Comparison of ENCODE assay signal across 20 cellular contexts in the genomic region with DNA sequence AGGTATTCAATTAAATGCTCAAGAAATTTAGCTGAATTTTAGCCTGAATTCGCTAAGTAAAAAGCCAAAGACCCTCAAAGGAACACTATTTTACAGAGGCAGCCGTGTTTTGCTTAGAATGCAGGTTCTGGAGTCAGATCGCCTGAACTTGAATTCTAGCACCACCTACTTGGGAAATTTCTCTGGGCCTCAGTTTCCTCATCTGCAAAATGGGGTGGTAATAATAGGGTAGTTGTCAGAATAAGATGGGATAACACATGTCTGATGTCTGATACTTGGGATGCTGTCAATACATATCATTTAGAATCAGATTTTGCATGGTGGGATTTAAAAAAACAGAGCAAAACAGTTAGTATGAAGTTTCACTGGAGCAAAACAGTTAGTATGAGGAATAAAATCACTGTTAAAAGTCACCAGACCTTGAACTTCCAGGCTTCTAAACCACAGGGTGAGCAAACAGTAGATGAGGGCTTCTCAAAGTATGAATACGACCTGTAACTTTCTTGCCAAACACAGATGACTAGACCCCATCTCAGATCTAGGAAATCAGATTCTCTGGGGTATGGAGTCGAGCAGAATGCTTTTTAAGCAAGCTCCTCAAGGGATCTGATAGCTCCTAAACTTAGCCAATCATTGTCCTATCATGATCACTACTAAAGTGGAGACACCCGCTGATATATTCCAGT.
DNase-seq lines count a peak whose midpoint lies in the region; ATAC-seq and TF ChIP-seq lines count a peak whose summit lies in the region.
"Had no signal": no experiment of that assay in that cellular context is flagged by ENCODE, and none has a peak within 500 bp of the region (broad histone marks: within the 10 kb centered on the region; RNA-seq: fewer than 3 reads in every experiment).

No MANE protein-coding gene starts in this region.

- POLR2A ChIA-PET in activated B cell treated with CpG ODN at 0.5 μM for 24 hours (lab: Charles Lee), result interaction anchor here (1.3 to 2.1 kb wide), 2 partner anchors 8 to 12 kb away, joined by 3 to 7 read pairs; no protein-coding TSS in a partner anchor

- H3K27me3 Mint-ChIP-seq in activated T-cell treated with anti-CD3 and anti-CD28 coated beads, Interleukin-2, amount 50 U/mL, for 72 hours (ENCODE audit: low read depth), result peaks cover 7% of the 10 kb centered on the region
- no peaks in the 10 kb centered on the region for H3K27me3 Mint-ChIP-seq in activated T-cell treated with anti-CD3 and anti-CD28 coated beads, Interleukin-2, amount 50 U/mL, for 4 hours (ENCODE audit: low read depth)
- no peaks in the 10 kb centered on the region for H3K27me3 Mint-ChIP-seq in activated B cell treated with CpG ODN at 0.5 μM for 24 hours
- H3K27me3 Mint-ChIP-seq in stimulated activated naive B cell treated with anti-CD40 and anti-IgM and Interleukin-4, amounts not matched to agents 10 μg/mL and 1 μg/mL and 100 μg/mL, for 72 hours, result peaks cover 0 to 8% of the 10 kb centered on the region in 2 donors
- H3K27me3 Mint-ChIP-seq: CD4-positive, alpha-beta memory T cell had no signal

- TF ChIP-seq CTCF in activated B cell treated with CpG ODN at 0.5 μM for 24 hours (IDR thresholded peaks at IDR 0.05), result no peak

- no peak for DNase-seq in activated T-cell treated with anti-CD3 and anti-CD28 coated beads, Interleukin-2, amount 50 U/mL, for 72 hours
- DNase-seq in activated T-cell treated with anti-CD3 and anti-CD28 coated beads, Interleukin-2, amount 50 U/mL, for 4 hours, result no peak
- DNase-seq in activated B cell treated with CpG ODN at 0.5 μM for 24 hours, result no peak
- peak; percentile 23 for DNase-seq in glomerular visceral epithelial cell (ENCODE audit: extremely low spot score)
- DNase-seq in stimulated activated naive B cell treated with anti-CD40 and anti-IgM and Interleukin-4, amounts not matched to agents 10 μg/mL and 1 μg/mL and 100 μg/mL, for 72 hours, result no peak
- DNase-seq in COLO829 (ENCODE audit: low spot score), result no peak
- no peak for DNase-seq in stimulated activated naive CD4-positive, alpha-beta T cell treated with Interleukin-2 at 50 U/mL for 16 hours (lab: John Stamatoyannopoulos, UW)
- DNase-seq in NCI-H2227 treated with DMSO at 0.1 percent for 48 hours (lab: John Stamatoyannopoulos, UW), result no peak
- DNase-seq: 8988T; Calu3; CD4-positive, alpha-beta memory T cell; GF-D8; KBM-7; NCI-H1105 treated with DMSO at 0.1 percent for 48 hours; NCI-H1694; NCI-H2081 treated with DMSO at 0.1 percent for 48 hours; NCI-H510A treated with DMSO at 0.1 percent for 48 hours; NCI-H82; OCI-M1; SHP77 had no signal

- intact Hi-C loops in activated B cell treated with CpG ODN at 0.5 μM for 24 hours (cut with micrococcal nuclease), result loop anchor here (10.0 kb wide), 1 partner anchor 446 kb away; no protein-coding TSS in a partner anchor

- CTCF ChIA-PET in activated B cell treated with CpG ODN at 0.5 μM for 24 hours (lab: Charles Lee), result interaction anchor here (1.1 kb wide), 1 partner anchor 34 kb away, joined by 3 read pairs; no protein-coding TSS in a partner anchor

- no peaks in the 10 kb centered on the region for H3K36me3 Mint-ChIP-seq in activated T-cell treated with anti-CD3 and anti-CD28 coated beads, Interleukin-2, amount 50 U/mL, for 72 hours (ENCODE audit: insufficient read depth in 2 of 2)
- no peaks in the 10 kb centered on the region for H3K36me3 Mint-ChIP-seq in activated T-cell treated with anti-CD3 and anti-CD28 coated beads, Interleukin-2, amount 50 U/mL, for 4 hours (ENCODE audit: insufficient read depth)
- no peaks in the 10 kb centered on the region for H3K36me3 Mint-ChIP-seq in activated B cell treated with CpG ODN at 0.5 μM for 24 hours (ENCODE audit: low read depth)
- no peaks in the 10 kb centered on the region for H3K36me3 Mint-ChIP-seq in stimulated activated naive B cell treated with anti-CD40 and anti-IgM and Interleukin-4, amounts not matched to agents 10 μg/mL and 1 μg/mL and 100 μg/mL, for 72 hours
- H3K36me3 Mint-ChIP-seq: CD4-positive, alpha-beta memory T cell had no signal

- H3K27ac Mint-ChIP-seq in activated T-cell treated with anti-CD3 and anti-CD28 coated beads, Interleukin-2, amount 50 U/mL, for 72 hours, result no peak overlapping the region
- no peak overlapping the region for H3K27ac Mint-ChIP-seq in activated B cell treated with CpG ODN at 0.5 μM for 24 hours
- no peak overlapping the region for H3K27ac Mint-ChIP-seq in stimulated activated naive B cell treated with anti-CD40 and anti-IgM and Interleukin-4, amounts not matched to agents 10 μg/mL and 1 μg/mL and 100 μg/mL, for 72 hours

- ATAC-seq in activated T-cell treated with anti-CD3 and anti-CD28 coated beads, Interleukin-2, amount 50 U/mL, for 72 hours (replicated peaks in 1 of 2), result peak; percentile 55 to 59
- ATAC-seq in activated T-cell treated with anti-CD3 and anti-CD28 coated beads, Interleukin-2, amount 50 U/mL, for 4 hours, result no peak
- ATAC-seq in activated B cell treated with CpG ODN at 0.5 μM for 24 hours (ENCODE audit: low read depth), result peak; percentile 21
- ATAC-seq in stimulated activated naive B cell treated with anti-CD40 and anti-IgM and Interleukin-4, amounts not matched to agents 10 μg/mL and 1 μg/mL and 100 μg/mL, for 72 hours (replicated peaks), result peak; percentile 22 to 71

- H3K9me3 Mint-ChIP-seq in activated T-cell treated with anti-CD3 and anti-CD28 coated beads, Interleukin-2, amount 50 U/mL, for 72 hours, result no peaks in the 10 kb centered on the region
- no peaks in the 10 kb centered on the region for H3K9me3 Mint-ChIP-seq in activated T-cell treated with anti-CD3 and anti-CD28 coated beads, Interleukin-2, amount 50 U/mL, for 4 hours
- no peaks in the 10 kb centered on the region for H3K9me3 Mint-ChIP-seq in activated B cell treated with CpG ODN at 0.5 μM for 24 hours
- H3K9me3 Mint-ChIP-seq in stimulated activated naive B cell treated with anti-CD40 and anti-IgM and Interleukin-4, amounts not matched to agents 10 μg/mL and 1 μg/mL and 100 μg/mL, for 72 hours, result no peaks in the 10 kb centered on the region
- H3K9me3 Mint-ChIP-seq: CD4-positive, alpha-beta memory T cell had no signal

- H3K4me3 Mint-ChIP-seq in activated T-cell treated with anti-CD3 and anti-CD28 coated beads, Interleukin-2, amount 50 U/mL, for 72 hours, result peak overlapping the region in 1 of 2 donors; percentile 55
- H3K4me3 Mint-ChIP-seq in activated T-cell treated with anti-CD3 and anti-CD28 coated beads, Interleukin-2, amount 50 U/mL, for 4 hours, result no peak overlapping the region
- H3K4me3 Mint-ChIP-seq in activated B cell treated with CpG ODN at 0.5 μM for 24 hours, result no peak overlapping the region
- H3K4me3 Mint-ChIP-seq in stimulated activated naive B cell treated with anti-CD40 and anti-IgM and Interleukin-4, amounts not matched to agents 10 μg/mL and 1 μg/mL and 100 μg/mL, for 72 hours, result no peak overlapping the region

- peaks cover 45% of the 10 kb centered on the region for H3K4me1 Mint-ChIP-seq in activated T-cell treated with anti-CD3 and anti-CD28 coated beads, Interleukin-2, amount 50 U/mL, for 72 hours (ENCODE audit: low read depth)
- H3K4me1 Mint-ChIP-seq in activated T-cell treated with anti-CD3 and anti-CD28 coated beads, Interleukin-2, amount 50 U/mL, for 4 hours (ENCODE audit: low read depth), result peaks cover 36% of the 10 kb centered on the region
- peaks cover 13% of the 10 kb centered on the region for H3K4me1 Mint-ChIP-seq in activated B cell treated with CpG ODN at 0.5 μM for 24 hours
- peaks cover 34 to 43% of the 10 kb centered on the region in 2 donors for H3K4me1 Mint-ChIP-seq in stimulated activated naive B cell treated with anti-CD40 and anti-IgM and Interleukin-4, amounts not matched to agents 10 μg/mL and 1 μg/mL and 100 μg/mL, for 72 hours

Comparison
In these comparisons a context has a peak if more than half of its experiments do, and no peak if none do; other contexts are left out.
1. ATAC-seq: peak in activated T-cell treated with anti-CD3 and anti-CD28 coated beads, Interleukin-2, amount 50 U/mL, for 72 hours (2 of 2), activated B cell treated with CpG ODN at 0.5 μM for 24 hours (single experiment) and stimulated activated naive B cell treated with anti-CD40 and anti-IgM and Interleukin-4, amounts not matched to agents 10 μg/mL and 1 μg/mL and 100 μg/mL, for 72 hours (2 of 2); none in activated T-cell treated with anti-CD3 and anti-CD28 coated beads, Interleukin-2, amount 50 U/mL, for 4 hours (0 of 2).